Comparison of ENCODE assay signal across 1 cellular context in genomic region chr17:42198897-42199296, GRCh38.
TF ChIP-seq lines count a peak whose summit lies in the region.

No MANE protein-coding gene starts in this region.

TF ChIP-seq in GM12878, 131 proteins besides CTCF, POLR2A, EP300 and RAD21 (continued from another document):
- no peak for TF ChIP-seq E2F4 (IDR thresholded peaks at IDR 0.05; ENCODE audit: low read depth, low read length)
- TF ChIP-seq RFX5 (IDR thresholded peaks at IDR 0.05; ENCODE audit: low read depth, low read length): no peak
- no peak; a peak in 1 of 4 replicates for TF ChIP-seq IKZF2 (IDR thresholded peaks at IDR 0.05)
- no peak for TF ChIP-seq ZNF274 (IDR thresholded peaks at IDR 0.05; ENCODE audit: insufficient read depth, insufficient read length)
- TF ChIP-seq FOS (IDR thresholded peaks at IDR 0.05; ENCODE audit: borderline replicate concordance, extremely low read depth, insufficient read length): no peak
- peak; percentile 23; the same call in 1 of the 2 replicates for TF ChIP-seq ATF7 (IDR thresholded peaks at IDR 0.05; ENCODE audit: low read depth)
- TF ChIP-seq GABPA (IDR thresholded peaks at IDR 0.05; ENCODE audit: low read depth): no peak
- TF ChIP-seq ZNF384 (IDR thresholded peaks at IDR 0.05; ENCODE audit: borderline replicate concordance, low read depth, low read length): no peak
TF ChIP-seq in GM12878: peak in this region for 6.
